Comparison of ENCODE assay signal across 8 cellular contexts in the genomic region with DNA sequence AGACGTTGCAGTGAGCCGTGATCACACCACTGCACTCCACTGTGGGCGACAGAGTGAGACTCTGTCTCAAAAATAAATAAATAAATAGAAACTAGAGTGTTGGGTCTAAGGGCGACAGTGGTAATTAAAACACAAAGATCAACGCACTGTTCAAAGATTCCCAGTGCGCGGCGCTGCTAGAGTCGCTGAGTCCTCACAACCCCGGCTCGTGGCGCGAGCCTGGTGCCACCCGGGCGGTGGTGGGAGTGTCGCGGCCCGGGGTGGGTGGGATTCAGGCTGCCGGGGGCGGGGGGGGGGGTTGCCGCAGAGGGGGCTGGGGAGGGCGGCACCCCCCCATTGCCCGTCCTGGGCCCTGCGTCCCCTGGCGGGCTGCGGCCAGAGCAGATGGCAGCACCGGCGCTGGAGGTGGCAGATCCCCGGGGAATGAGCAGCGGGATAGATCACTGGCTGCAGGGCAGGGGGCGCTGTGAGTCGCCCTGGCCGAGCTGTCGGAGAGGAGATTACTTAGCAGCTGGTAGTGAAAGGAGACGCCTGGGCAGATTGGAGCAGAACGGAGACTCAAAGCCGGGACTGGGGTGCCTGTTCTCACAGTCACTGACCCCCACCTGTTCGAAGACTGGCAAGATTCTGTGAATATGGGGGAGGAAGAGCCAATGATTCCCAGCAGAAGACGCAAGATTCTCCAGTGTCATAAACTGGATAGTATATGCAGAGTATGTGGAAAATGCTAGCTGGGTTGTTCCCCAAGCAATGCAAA. TPM values are rescaled to one million over a fixed set of nuclear protein-coding genes. Genes with fewer than 3 reads are reported as not detected.
DNase-seq lines count a peak whose midpoint lies in the region; ATAC-seq and TF ChIP-seq lines count a peak whose summit lies in the region.

No MANE protein-coding gene starts in this region.

- POLR2A ChIA-PET in activated CD4-positive, alpha-beta memory T cell treated with anti-CD3 and anti-CD28 coated beads for 36 hours (lab: Charles Lee): interaction anchor here (0.5 to 1.2 kb wide), 2 partner anchors 14 to 229 kb away, joined by 3 to 4 read pairs; no protein-coding TSS in a partner anchor

- peak overlapping the region; percentile 37 to 52 for H3K27ac ChIP-seq in lung (ENCODE audit: low read depth in 1 of 2, low read length in 1 of 2)

- intact Hi-C loops in Calu3 (cut with micrococcal nuclease; ENCODE audit: unreplicated experiment): loop anchor here (1.0 kb wide), 1 partner anchor 57 kb away; no protein-coding TSS in a partner anchor
- intact Hi-C loops in activated CD4-positive, alpha-beta memory T cell treated with anti-CD3 and anti-CD28 coated beads for 36 hours (cut with micrococcal nuclease): loop anchor here (2.0 kb wide), 2 partner anchors 56 to 76 kb away; no protein-coding TSS in a partner anchor

- H3K9me3 ChIP-seq in Loucy (ENCODE audit: insufficient read depth, low read depth, low read length): no peaks in the 10 kb centered on the region
- no peaks in the 10 kb centered on the region for H3K9me3 ChIP-seq in lung (ENCODE audit: control insufficient read depth in 2 of 2, insufficient read depth in 1 of 2, low read length in 1 of 2)

- 8 to 10% methylated on average over 38 to 39 of the region's 39 CpGs for WGBS in lung, 2 donors

- H3K36me3 Mint-ChIP-seq in Calu3 (ENCODE audit: insufficient read depth, unreplicated experiment): peaks cover 20% of the 10 kb centered on the region
- no peaks in the 10 kb centered on the region for H3K36me3 Mint-ChIP-seq in activated CD4-positive, alpha-beta memory T cell treated with anti-CD3 and anti-CD28 coated beads for 36 hours
- H3K36me3 Mint-ChIP-seq in effector memory CD8-positive, alpha-beta T cell (ENCODE audit: insufficient read depth): no peaks in the 10 kb centered on the region

- H4K20me1 ChIP-seq in Loucy (ENCODE audit: insufficient read depth, low read length, poor library complexity, severe bottlenecking): no peaks in the 10 kb centered on the region

- no peaks in the 10 kb centered on the region for H3K27me3 Mint-ChIP-seq in Calu3 (ENCODE audit: unreplicated experiment)
- H3K27me3 Mint-ChIP-seq in activated CD4-positive, alpha-beta memory T cell treated with anti-CD3 and anti-CD28 coated beads for 36 hours: peaks cover 26% of the 10 kb centered on the region
- peaks cover 44 to 53% of the 10 kb centered on the region in 2 donors for H3K27me3 Mint-ChIP-seq in effector memory CD8-positive, alpha-beta T cell

- TF ChIP-seq CTCF in Calu3 (IDR thresholded peaks at IDR 0.05; ENCODE audit: unreplicated experiment): peak; percentile 96
- TF ChIP-seq CTCF in Loucy (conservative IDR thresholded peaks at IDR 0.05; ENCODE audit: low read length): peak; percentile 43
- TF ChIP-seq CTCF in lung (IDR thresholded peaks at IDR 0.05; ENCODE audit: control extremely low read depth, extremely low read depth): peak; percentile 46

- no peak overlapping the region for H2AFZ ChIP-seq in Loucy (ENCODE audit: low read length)

- H3F3A ChIP-seq in Loucy (ENCODE audit: low read depth): no peaks in the 10 kb centered on the region

- DNase-seq in Calu3 (peak; percentile 91), lung (ENCODE audit: low spot score) (peak; percentile 82), OCI-M2 (lab: John Stamatoyannopoulos, UW; ENCODE audit: unreplicated experiment) (no peak)
- DNase-seq in activated CD4-positive, alpha-beta memory T cell treated with anti-CD3 and anti-CD28 coated beads for 36 hours: peak; percentile 78
- peak; percentile 14 to 28 (median 27) for DNase-seq in effector memory CD8-positive, alpha-beta T cell
- peak; percentile 13 for DNase-seq in stimulated activated CD8-positive, alpha-beta memory T cell treated with anti-CD3 and anti-CD28 coated beads, Interleukin-12 subunit alpha, Interleukin-12 subunit beta, amount 100 ng/mL, for 1 hour (ENCODE audit: low read depth)

- peak overlapping the region; percentile 33 for H3K27ac Mint-ChIP-seq in Calu3 (ENCODE audit: unreplicated experiment)
- H3K27ac Mint-ChIP-seq in activated CD4-positive, alpha-beta memory T cell treated with anti-CD3 and anti-CD28 coated beads for 36 hours: no peak overlapping the region
- no peak overlapping the region for H3K27ac Mint-ChIP-seq in effector memory CD8-positive, alpha-beta T cell

- no peak overlapping the region for H3K9ac ChIP-seq in Loucy (ENCODE audit: low read depth, low read length, poor library complexity, severe bottlenecking)

- no peaks in the 10 kb centered on the region for H3K9me3 Mint-ChIP-seq in Calu3 (ENCODE audit: low read depth, unreplicated experiment)
- H3K9me3 Mint-ChIP-seq in activated CD4-positive, alpha-beta memory T cell treated with anti-CD3 and anti-CD28 coated beads for 36 hours: no peaks in the 10 kb centered on the region
- no peaks in the 10 kb centered on the region for H3K9me3 Mint-ChIP-seq in effector memory CD8-positive, alpha-beta T cell

- no peaks in the 10 kb centered on the region for H3K9me2 ChIP-seq in Loucy (replicated peaks; ENCODE audit: low read depth, low read length)

- ATAC-seq in effector memory CD8-positive, alpha-beta T cell (replicated peaks): peak; percentile 65
- ATAC-seq in lung (ENCODE audit: insufficient read depth, low FRiP score) (peak; percentile 75), HG03520 (IDR thresholded peaks at IDR 0.05; ENCODE audit: unreplicated experiment) (no peak)

- H3K4me3 Mint-ChIP-seq in Calu3 (ENCODE audit: low read depth, unreplicated experiment): peak overlapping the region; percentile 55
- peak overlapping the region; percentile 42 for H3K4me3 Mint-ChIP-seq in activated CD4-positive, alpha-beta memory T cell treated with anti-CD3 and anti-CD28 coated beads for 36 hours
- H3K4me3 Mint-ChIP-seq in effector memory CD8-positive, alpha-beta T cell: peak overlapping the region; percentile 26 to 38

- H3K27me3 ChIP-seq in Loucy (ENCODE audit: insufficient read depth, low read length, poor library complexity, severe bottlenecking) (no peaks in the 10 kb centered on the region), lung (ENCODE audit: control insufficient read depth, insufficient read depth) (no peaks in the 10 kb centered on the region)

- H3K4me3 ChIP-seq in Loucy (ENCODE audit: low read length, poor library complexity, severe bottlenecking) (no peak overlapping the region), lung (no peak overlapping the region)

- BruUV-seq in Calu3 (replicated peaks; lab: Mats Ljungman, UMichigan): no TSS peak

- no peak overlapping the region for H3K4me2 ChIP-seq in Loucy (ENCODE audit: low read depth, low read length, poor library complexity, severe bottlenecking)

- H3K36me3 ChIP-seq in Loucy (ENCODE audit: insufficient read depth, low read length): no peaks in the 10 kb centered on the region
- no peaks in the 10 kb centered on the region for H3K36me3 ChIP-seq in lung (ENCODE audit: control insufficient read depth in 2 of 2, insufficient read depth in 2 of 2, low read length in 2 of 2)

- CTCF ChIA-PET in Calu3 (lab: Charles Lee): interaction anchor here (0.6 to 1.6 kb wide), 7 partner anchors 17 to 209 kb away, joined by 3 to 12 read pairs (median 6); a partner anchor contains a TSS
- CTCF ChIA-PET in activated CD4-positive, alpha-beta memory T cell treated with anti-CD3 and anti-CD28 coated beads for 36 hours (lab: Charles Lee): interaction anchor here (0.6 to 5.0 kb wide), 17 partner anchors 9 to 326 kb away, joined by 3 to 29 read pairs (median 4); no protein-coding TSS in a partner anchor

- no peaks in the 10 kb centered on the region for H3K79me2 ChIP-seq in Loucy (ENCODE audit: insufficient read depth, low read length)

- H3K4me1 Mint-ChIP-seq in Calu3 (ENCODE audit: low read depth, unreplicated experiment): peaks cover 39% of the 10 kb centered on the region
- H3K4me1 Mint-ChIP-seq in activated CD4-positive, alpha-beta memory T cell treated with anti-CD3 and anti-CD28 coated beads for 36 hours (ENCODE audit: low read depth): peaks cover 3% of the 10 kb centered on the region
- peaks cover 2 to 4% of the 10 kb centered on the region in 2 donors for H3K4me1 Mint-ChIP-seq in effector memory CD8-positive, alpha-beta T cell (ENCODE audit: low read depth in 2 of 2)

- H3K4me1 ChIP-seq in Loucy (ENCODE audit: insufficient read depth, low read length, poor library complexity, severe bottlenecking): no peaks in the 10 kb centered on the region
- peaks cover 3 to 10% of the 10 kb centered on the region in 2 donors for H3K4me1 ChIP-seq in lung (ENCODE audit: control insufficient read depth in 2 of 2, insufficient read depth in 2 of 2, low read length in 2 of 2)

RNA-seq across cellular contexts. Expression of a gene that starts 30.2 kb away (rescaled TPM):
- not detected in 2 replicates for total RNA-seq in Calu3 (2022)
- total RNA-seq in activated CD4-positive, alpha-beta memory T cell treated with anti-CD3 and anti-CD28 coated beads for 36 hours: under 1 TPM in 1 of 2 experiments, not detected in 1; 0.17 TPM
- total RNA-seq in lung: 10 to 100 TPM in 1 of 2 donors, 1 to 10 TPM in 1; 6.2 to 12.0 TPM
- 10 to 100 TPM in 1 of 2 donors, 1 to 10 TPM in 1; 1.1 to 68.3 TPM for polyA plus RNA-seq in lung

RNA-seq across cellular contexts. Expression of a gene that starts 54.9 kb away (rescaled TPM):
- total RNA-seq in Calu3 (2022) (43.2 and 43.3 TPM in 2 replicates), lung (1 to 10 TPM; 1.0 to 4.5 TPM)
- 10 to 100 TPM; 43.9 to 44.3 TPM for total RNA-seq in activated CD4-positive, alpha-beta memory T cell treated with anti-CD3 and anti-CD28 coated beads for 36 hours
- polyA plus RNA-seq in lung: 1 to 10 TPM; 2.7 to 4.4 TPM

RNA-seq across cellular contexts. Expression of a gene that starts 55.2 kb away (rescaled TPM):
- total RNA-seq in Calu3 (2022) (140 and 152 TPM in 2 replicates), lung (10 to 100 TPM; 14.6 to 79.2 TPM)
- total RNA-seq in activated CD4-positive, alpha-beta memory T cell treated with anti-CD3 and anti-CD28 coated beads for 36 hours: 100 to 1,000 TPM; 116 to 117 TPM
- polyA plus RNA-seq in lung: 10 to 100 TPM; 18.8 to 27.9 TPM

Comparison
In these comparisons a context has a peak if more than half of its experiments do, and no peak if none do; other contexts are left out.
1. CTCF ChIP-seq: peak in every context shown above with its lines; median percentile 96 in Calu3; 46 in lung; 43 in Loucy.